In the genomic region with DNA sequence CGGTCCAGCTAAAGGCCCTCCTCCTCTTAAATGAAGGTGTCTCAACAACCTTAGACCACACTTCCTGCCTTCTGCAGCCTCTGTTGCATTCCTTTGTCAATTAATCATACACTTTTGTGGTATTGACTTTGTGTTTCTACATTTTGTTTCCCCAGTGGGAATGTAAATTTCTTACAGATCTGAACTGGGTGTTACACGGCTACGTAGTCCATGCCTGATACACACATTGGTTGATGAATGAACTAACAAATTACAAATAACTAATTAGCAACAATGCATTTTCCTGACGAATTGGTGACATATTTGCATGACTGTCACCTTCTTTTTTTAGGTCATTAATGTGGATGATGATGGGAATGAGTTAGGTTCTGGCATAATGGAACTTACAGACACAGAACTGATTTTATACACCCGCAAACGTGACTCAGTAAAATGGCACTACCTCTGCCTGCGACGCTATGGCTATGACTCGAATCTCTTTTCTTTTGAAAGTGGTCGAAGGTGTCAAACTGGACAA, we compare ENCODE assay signal across 11 cellular contexts. TPM values are rescaled to one million over a fixed set of nuclear protein-coding genes. Genes with fewer than 3 reads are reported as not detected.
DNase-seq lines count a peak whose midpoint lies in the region; ATAC-seq and TF ChIP-seq lines count a peak whose summit lies in the region.
"Had no signal": no experiment of that assay in that cellular context is flagged by ENCODE, and none has a peak within 500 bp of the region (broad histone marks: within the 10 kb centered on the region; RNA-seq: fewer than 3 reads in every experiment).

No MANE protein-coding gene starts in this region.

- no peaks in the 10 kb centered on the region for H3K4me1 Mint-ChIP-seq in stimulated activated naive B cell treated with anti-CD40 and anti-IgM and Interleukin-4, amounts not matched to agents 10 μg/mL and 1 μg/mL and 100 μg/mL, for 72 hours

- H3K27me3 ChIP-seq in cardiac muscle cell (no peaks in the 10 kb centered on the region), SK-N-SH (ENCODE audit: insufficient read depth) (no peaks in the 10 kb centered on the region), brain microvascular endothelial cell (replicated peaks) (no peaks in the 10 kb centered on the region)
- H3K27me3 ChIP-seq: BE2C, thyroid gland had no signal

- TF ChIP-seq CTCF in cardiac muscle cell (IDR thresholded peaks at IDR 0.05; ENCODE audit: low read depth, low read length), result no peak
- no peak for TF ChIP-seq CTCF in SK-N-SH (IDR thresholded peaks at IDR 0.05)
- no peak for TF ChIP-seq CTCF in fibroblast of pulmonary artery (IDR thresholded peaks at IDR 0.05; ENCODE audit: low read length, missing control alignments)
- no peak for TF ChIP-seq CTCF in mucosa of descending colon (IDR thresholded peaks at IDR 0.05)
- no peak for TF ChIP-seq CTCF in brain microvascular endothelial cell (IDR thresholded peaks at IDR 0.05; ENCODE audit: low read depth, low read length, missing control alignments)

- peaks cover 33% of the 10 kb centered on the region for H3K79me2 ChIP-seq in SK-N-SH (ENCODE audit: insufficient read depth)

- H3K9ac ChIP-seq in SK-N-SH, result no peak overlapping the region

- no peaks in the 10 kb centered on the region for H3K9me3 Mint-ChIP-seq in stimulated activated naive B cell treated with anti-CD40 and anti-IgM and Interleukin-4, amounts not matched to agents 10 μg/mL and 1 μg/mL and 100 μg/mL, for 72 hours

- CTCF ChIA-PET in SK-N-SH (lab: Yijun Ruan, JAX), result interaction anchor here (0.6 to 4.5 kb wide), 44 partner anchors 10 to 279 kb away, joined by 3 to 66 read pairs (median 4); a partner anchor contains a TSS

- H2AFZ ChIP-seq in SK-N-SH (ENCODE audit: low read depth), result no peak overlapping the region

- H3K4me3 ChIP-seq in cardiac muscle cell (no peak overlapping the region), SK-N-SH (ENCODE audit: low read depth in 2 of 2, low read length in 1 of 2) (no peak overlapping the region), fibroblast of pulmonary artery (replicated peaks; ENCODE audit: low read depth, low read length) (no peak overlapping the region), mucosa of descending colon (no peak overlapping the region), brain microvascular endothelial cell (ENCODE audit: low read depth, low read length) (no peak overlapping the region)
- H3K4me3 ChIP-seq: thyroid gland had no signal

- H3K9me2 ChIP-seq in SK-N-SH, result no peaks in the 10 kb centered on the region

- POLR2A ChIA-PET in SK-N-SH (lab: Yijun Ruan, JAX), result no interaction called here

- no peak for TF ChIP-seq EP300 in SK-N-SH (IDR thresholded peaks at IDR 0.05; ENCODE audit: borderline replicate concordance in 1 of 2, low read depth in 1 of 2, low read length in 1 of 2)

- no peak for TF ChIP-seq RAD21 in SK-N-SH (IDR thresholded peaks at IDR 0.05; ENCODE audit: low read length)

- H3K36me3 Mint-ChIP-seq in stimulated activated naive B cell treated with anti-CD40 and anti-IgM and Interleukin-4, amounts not matched to agents 10 μg/mL and 1 μg/mL and 100 μg/mL, for 72 hours, result peaks cover 17 to 33% of the 10 kb centered on the region in 2 donors

- H3K27me3 Mint-ChIP-seq in stimulated activated naive B cell treated with anti-CD40 and anti-IgM and Interleukin-4, amounts not matched to agents 10 μg/mL and 1 μg/mL and 100 μg/mL, for 72 hours, result no peaks in the 10 kb centered on the region

- peak overlapping the region; percentile 67 for H3K27ac ChIP-seq in cardiac muscle cell
- H3K27ac ChIP-seq in SK-N-SH (ENCODE audit: low read depth in 2 of 2, low read length in 1 of 2), result peak overlapping the region; percentile 58 to 72; a peak in 2 of 4 replicates
- no peak overlapping the region for H3K27ac ChIP-seq in brain microvascular endothelial cell
- H3K27ac ChIP-seq: thyroid gland had no signal

- no peak overlapping the region for H3K4me3 Mint-ChIP-seq in stimulated activated naive B cell treated with anti-CD40 and anti-IgM and Interleukin-4, amounts not matched to agents 10 μg/mL and 1 μg/mL and 100 μg/mL, for 72 hours

- no peaks in the 10 kb centered on the region for H3K4me1 ChIP-seq in cardiac muscle cell (ENCODE audit: low read depth)
- H3K4me1 ChIP-seq in SK-N-SH (ENCODE audit: control insufficient read depth in 1 of 2, insufficient read depth in 2 of 2, low read depth in 1 of 2, low read length in 1 of 2), result peaks cover 0 to 8% of the 10 kb centered on the region in 2 experiments; a peak in 3 of 4 replicates
- no peaks in the 10 kb centered on the region for H3K4me1 ChIP-seq in mucosa of descending colon (ENCODE audit: low read depth)
- H3K4me1 ChIP-seq: thyroid gland had no signal

- 0 out of 2 replicates have a peak overlapping the region, but pooled peaks have one; percentile 6 for H3K4me2 ChIP-seq in SK-N-SH

- WGBS in SK-N-SH (ENCODE audit: low lambda C conversion rate), result 73% methylated on average over 10 of the region's 10 CpGs

- peak overlapping the region; percentile 20 for H3K27ac Mint-ChIP-seq in stimulated activated naive B cell treated with anti-CD40 and anti-IgM and Interleukin-4, amounts not matched to agents 10 μg/mL and 1 μg/mL and 100 μg/mL, for 72 hours

- H3K9me3 ChIP-seq in cardiac muscle cell (ENCODE audit: low read depth), result no peaks in the 10 kb centered on the region
- H3K9me3 ChIP-seq in SK-N-SH, result no peaks in the 10 kb centered on the region
- H3K9me3 ChIP-seq in mucosa of descending colon, result no peaks in the 10 kb centered on the region
- H3K9me3 ChIP-seq: BE2C, thyroid gland had no signal

- DNase-seq in cardiac muscle cell (ENCODE audit: low read depth in 1 of 2, low spot score in 1 of 2) (peak in 1 of 2 donors; percentile 84), cardiac septum (ENCODE audit: low spot score) (no peak), SK-N-SH (no peak), fibroblast of pulmonary artery (ENCODE audit: low read depth) (peak; percentile 69), mucosa of descending colon (no peak), brain microvascular endothelial cell (no peak), iPS-NIHi7 (ENCODE audit: extremely low spot score) (no peak)
- DNase-seq in stimulated activated naive B cell treated with anti-CD40 and anti-IgM and Interleukin-4, amounts not matched to agents 10 μg/mL and 1 μg/mL and 100 μg/mL, for 72 hours, result no peak

- H3F3A ChIP-seq in SK-N-SH (replicated peaks; ENCODE audit: insufficient read depth), result peaks cover 31% of the 10 kb centered on the region

- H3K36me3 ChIP-seq in cardiac muscle cell, result peaks cover 27% of the 10 kb centered on the region
- H3K36me3 ChIP-seq in SK-N-SH (replicated peaks in 1 of 2; ENCODE audit: control insufficient read depth in 1 of 2, insufficient read depth in 2 of 2, low read length in 1 of 2), result peaks cover 45 to 60% of the 10 kb centered on the region in 2 experiments
- no peaks in the 10 kb centered on the region for H3K36me3 ChIP-seq in mucosa of descending colon (ENCODE audit: low read depth)
- H3K36me3 ChIP-seq in brain microvascular endothelial cell (replicated peaks), result peaks cover 36% of the 10 kb centered on the region

- peaks cover 8% of the 10 kb centered on the region; the same call in 1 of the 2 replicates for H4K20me1 ChIP-seq in SK-N-SH (ENCODE audit: insufficient read depth)

- no peak for ATAC-seq in stimulated activated naive B cell treated with anti-CD40 and anti-IgM and Interleukin-4, amounts not matched to agents 10 μg/mL and 1 μg/mL and 100 μg/mL, for 72 hours (replicated peaks)
- no peak for ATAC-seq in mucosa of descending colon

- intact Hi-C loops in cardiac septum (cut with DNase I), result loop anchor here (5.0 kb wide), 3 partner anchors 98 to 178 kb away; a partner anchor contains a TSS
- intact Hi-C loops in mucosa of descending colon (cut with DNase I, micrococcal nuclease), result no loop called here

- in situ Hi-C loops in brain microvascular endothelial cell (cut with HindIII; ENCODE audit: low pct_ligation_motif_present, low sequenced_read_pairs), result no loop called here

TF ChIP-seq in SK-N-SH, 30 proteins besides CTCF, POLR2A, EP300 and RAD21 (continues in another document):
- no peak for TF ChIP-seq FOXJ3 (CRISPR knock-in tag; IDR thresholded peaks at IDR 0.05)
- no peak for TF ChIP-seq MEF2A (IDR thresholded peaks at IDR 0.05; ENCODE audit: borderline replicate concordance, low read depth)
- TF ChIP-seq, protein P1, sequence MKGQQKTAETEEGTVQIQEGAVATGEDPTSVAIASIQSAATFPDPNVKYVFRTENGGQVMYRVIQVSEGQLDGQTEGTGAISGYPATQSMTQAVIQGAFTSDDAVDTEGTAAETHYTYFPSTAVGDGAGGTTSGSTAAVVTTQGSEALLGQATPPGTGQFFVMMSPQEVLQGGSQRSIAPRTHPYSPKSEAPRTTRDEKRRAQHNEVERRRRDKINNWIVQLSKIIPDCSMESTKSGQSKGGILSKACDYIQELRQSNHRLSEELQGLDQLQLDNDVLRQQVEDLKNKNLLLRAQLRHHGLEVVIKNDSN (IDR thresholded peaks at IDR 0.05; ENCODE audit: borderline replicate concordance, low read depth), result no peak
- TF ChIP-seq SIN3A (IDR thresholded peaks at IDR 0.05; ENCODE audit: borderline replicate concordance, low read depth, low read length), result no peak
- TF ChIP-seq, protein P2, sequence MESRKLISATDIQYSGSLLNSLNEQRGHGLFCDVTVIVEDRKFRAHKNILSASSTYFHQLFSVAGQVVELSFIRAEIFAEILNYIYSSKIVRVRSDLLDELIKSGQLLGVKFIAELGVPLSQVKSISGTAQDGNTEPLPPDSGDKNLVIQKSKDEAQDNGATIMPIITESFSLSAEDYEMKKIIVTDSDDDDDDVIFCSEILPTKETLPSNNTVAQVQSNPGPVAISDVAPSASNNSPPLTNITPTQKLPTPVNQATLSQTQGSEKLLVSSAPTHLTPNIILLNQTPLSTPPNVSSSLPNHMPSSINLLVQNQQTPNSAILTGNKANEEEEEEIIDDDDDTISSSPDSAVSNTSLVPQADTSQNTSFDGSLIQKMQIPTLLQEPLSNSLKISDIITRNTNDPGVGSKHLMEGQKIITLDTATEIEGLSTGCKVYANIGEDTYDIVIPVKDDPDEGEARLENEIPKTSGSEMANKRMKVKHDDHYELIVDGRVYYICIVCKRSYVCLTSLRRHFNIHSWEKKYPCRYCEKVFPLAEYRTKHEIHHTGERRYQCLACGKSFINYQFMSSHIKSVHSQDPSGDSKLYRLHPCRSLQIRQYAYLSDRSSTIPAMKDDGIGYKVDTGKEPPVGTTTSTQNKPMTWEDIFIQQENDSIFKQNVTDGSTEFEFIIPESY (IDR thresholded peaks at IDR 0.05; ENCODE audit: borderline replicate concordance, low read depth), result no peak

RNA-seq across cellular contexts. Expression of a gene that starts 15.2 kb away (rescaled TPM):
- total RNA-seq in cardiac muscle cell, result 227 and 237 TPM in 2 replicates
- polyA plus RNA-seq in cardiac muscle cell, result 307 and 340 TPM in 2 replicates
- total RNA-seq in cardiac septum, result 86.1 TPM
- polyA plus RNA-seq in SK-N-SH (2012; rRNA removed), result 181 and 242 TPM in 2 replicates
- polyA plus RNA-seq in SK-N-SH (2012; cell fraction: cytosol; rRNA removed), result 203 and 218 TPM in 2 replicates
- 169 and 298 TPM in 2 replicates for polyA plus RNA-seq in SK-N-SH (2012; cell fraction: nucleus; rRNA removed)
- 100 to 1,000 TPM in 2 of 3 donors, 10 to 100 TPM in 1; 85.0 to 106 (median 103) TPM for total RNA-seq in mucosa of descending colon

RNA-seq across cellular contexts. Expression of a gene that starts 40.6 kb away (rescaled TPM):
- 33.5 and 44.0 TPM in 2 replicates for total RNA-seq in cardiac muscle cell
- 40.8 and 59.6 TPM in 2 replicates for polyA plus RNA-seq in cardiac muscle cell
- 30.3 TPM for total RNA-seq in cardiac septum
- not detected in 2 replicates for polyA plus RNA-seq in SK-N-SH (2012; rRNA removed)
- not detected in 2 replicates for polyA plus RNA-seq in SK-N-SH (2012; cell fraction: cytosol; rRNA removed)
- polyA plus RNA-seq in SK-N-SH (2012; cell fraction: nucleus; rRNA removed), result not detected in 2 replicates
- total RNA-seq in mucosa of descending colon, result not detected
- total RNA-seq: mononuclear cell, thyroid gland had no signal

Comparison
In these comparisons a context has a peak if more than half of its experiments do, and no peak if none do; other contexts are left out.
1. RNA of a gene that starts 40.6 kb away (total RNA-seq): 33.5 to 44.0 TPM in cardiac muscle cell and 30.3 TPM in cardiac septum (single experiment); not detected in mucosa of descending colon; every median in the first group is over 10 times any median in the second.